In genomic region chr14:68655961-68656360, GRCh38 we compare ENCODE assay signal across 11 cellular contexts.
DNase-seq lines count a peak whose midpoint lies in the region; ATAC-seq and TF ChIP-seq lines count a peak whose summit lies in the region.
"Had no signal": no experiment of that assay in that cellular context is flagged by ENCODE, and none has a peak within 500 bp of the region (broad histone marks: within the 10 kb centered on the region; RNA-seq: fewer than 3 reads in every experiment).

No MANE protein-coding gene starts in this region.

- no peaks in the 10 kb centered on the region for H3K36me3 ChIP-seq in PC-9 (ENCODE audit: low read depth)
- no peaks in the 10 kb centered on the region for H3K36me3 ChIP-seq in gastroesophageal sphincter

- no peaks in the 10 kb centered on the region for H3K9me2 ChIP-seq in PC-9 (ENCODE audit: insufficient read depth)

- no peaks in the 10 kb centered on the region for H3K9me3 Mint-ChIP-seq in progenitor cell of endocrine pancreas (ENCODE audit: low read depth)

- TF ChIP-seq POLR2A in gastroesophageal sphincter (IDR thresholded peaks at IDR 0.05): no peak

- no TSS peak for BruUV-seq in PC-9 (replicated peaks; lab: Mats Ljungman, UMichigan)

- TF ChIP-seq CTCF in GM12865 (IDR thresholded peaks at IDR 0.05; ENCODE audit: insufficient read depth, low read depth, low read length, missing control alignments) (peak; percentile 11), PC-9 (conservative IDR thresholded peaks at IDR 0.05) (peak; percentile 53), gastroesophageal sphincter (IDR thresholded peaks at IDR 0.05) (peak in 2 of 4 experiments; percentile 22 to 52), progenitor cell of endocrine pancreas (IDR thresholded peaks at IDR 0.05; ENCODE audit: unreplicated experiment) (peak; percentile 19)

- TF ChIP-seq EP300 in gastroesophageal sphincter (IDR thresholded peaks at IDR 0.05): no peak

- CTCF ChIA-PET in PC-9 (lab: Charles Lee): interaction anchor here (0.6 to 1.4 kb wide), 2 partner anchors 187 to 408 kb away, joined by 3 to 4 read pairs; no protein-coding TSS in a partner anchor

- no peak for ATAC-seq in gastroesophageal sphincter

- peak overlapping the region; percentile 92 for H3K27ac Mint-ChIP-seq in progenitor cell of endocrine pancreas

- H3K4me3 ChIP-seq in GM12865 (ENCODE audit: low read depth, low read length): no peak overlapping the region
- H3K4me3 ChIP-seq in PC-9: no peak overlapping the region
- no peak overlapping the region for H3K4me3 ChIP-seq in gastroesophageal sphincter

- no peaks in the 10 kb centered on the region for H3K79me2 ChIP-seq in PC-9 (ENCODE audit: low read depth)

- DNase-seq in GM12865 (ENCODE audit: low read depth) (peak; percentile 14), PC-9 (peak in 1 of 2 experiments; percentile 27), progenitor cell of endocrine pancreas (ENCODE audit: low spot score, unreplicated experiment) (no peak), hippocampal formation (lab: John Stamatoyannopoulos, UW) (no peak), NCI-H82 (lab: John Stamatoyannopoulos, UW) (no peak), GM19238 (ENCODE audit: insufficient read length, low spot score) (no peak)
- no peak for DNase-seq in stimulated activated CD4-positive, alpha-beta T cell treated with anti-CD3 and anti-CD28 coated beads, Interleukin-15, amount 100 ng/mL, for 24 hours
- DNase-seq: activated CD4-positive, alpha-beta T cell treated with anti-CD3 and anti-CD28 coated beads for 1 hour; DND-41; stimulated activated CD4-positive, alpha-beta T cell treated with anti-CD3 and anti-CD28 coated beads, Interleukin-4, amount 100 ng/mL, for 4 hours had no signal

- H3K27ac ChIP-seq in PC-9 (no peak overlapping the region), gastroesophageal sphincter (peak overlapping the region in 3 of 4 donors; percentile 22 to 91 (median 90))

- no peaks in the 10 kb centered on the region for H3K27me3 Mint-ChIP-seq in progenitor cell of endocrine pancreas

- H2AFZ ChIP-seq in PC-9: no peak overlapping the region

- no peaks in the 10 kb centered on the region for H4K20me1 ChIP-seq in PC-9 (ENCODE audit: insufficient read depth)

- H3K4me3 Mint-ChIP-seq in progenitor cell of endocrine pancreas (ENCODE audit: low read depth): no peak overlapping the region

- peaks cover 34% of the 10 kb centered on the region for H3K4me1 Mint-ChIP-seq in progenitor cell of endocrine pancreas (ENCODE audit: low read depth)

- no peak overlapping the region for H3K4me2 ChIP-seq in PC-9

- H3K36me3 Mint-ChIP-seq in progenitor cell of endocrine pancreas (ENCODE audit: insufficient read depth): no peaks in the 10 kb centered on the region

- intact Hi-C loops in PC-9 (cut with micrococcal nuclease; ENCODE audit: unreplicated experiment): no loop called here

- no CpG with 5 or more reads among the region's 1 CpG for WGBS in gastroesophageal sphincter (ENCODE audit: low coverage in 1 of 2), 2 donors

- POLR2A ChIA-PET in PC-9 (lab: Charles Lee; ENCODE audit: unreplicated experiment): no interaction called here

- H3F3A ChIP-seq in PC-9 (ENCODE audit: insufficient read depth, low read depth): peaks cover 3% of the 10 kb centered on the region; the same call in 1 of the 2 replicates

- H3K27me3 ChIP-seq in PC-9 (ENCODE audit: insufficient read depth, low read depth) (no peaks in the 10 kb centered on the region), gastroesophageal sphincter (no peaks in the 10 kb centered on the region)

- H3K4me1 ChIP-seq in PC-9 (replicated peaks; ENCODE audit: insufficient read depth) (peaks cover 35% of the 10 kb centered on the region), gastroesophageal sphincter (peaks cover 2 to 93% (median 30%) of the 10 kb centered on the region in 3 donors)

- no peaks in the 10 kb centered on the region for H3K9me3 ChIP-seq in PC-9 (ENCODE audit: insufficient read depth, low read depth)
- H3K9me3 ChIP-seq in gastroesophageal sphincter: no peaks in the 10 kb centered on the region
